In the genomic region with DNA sequence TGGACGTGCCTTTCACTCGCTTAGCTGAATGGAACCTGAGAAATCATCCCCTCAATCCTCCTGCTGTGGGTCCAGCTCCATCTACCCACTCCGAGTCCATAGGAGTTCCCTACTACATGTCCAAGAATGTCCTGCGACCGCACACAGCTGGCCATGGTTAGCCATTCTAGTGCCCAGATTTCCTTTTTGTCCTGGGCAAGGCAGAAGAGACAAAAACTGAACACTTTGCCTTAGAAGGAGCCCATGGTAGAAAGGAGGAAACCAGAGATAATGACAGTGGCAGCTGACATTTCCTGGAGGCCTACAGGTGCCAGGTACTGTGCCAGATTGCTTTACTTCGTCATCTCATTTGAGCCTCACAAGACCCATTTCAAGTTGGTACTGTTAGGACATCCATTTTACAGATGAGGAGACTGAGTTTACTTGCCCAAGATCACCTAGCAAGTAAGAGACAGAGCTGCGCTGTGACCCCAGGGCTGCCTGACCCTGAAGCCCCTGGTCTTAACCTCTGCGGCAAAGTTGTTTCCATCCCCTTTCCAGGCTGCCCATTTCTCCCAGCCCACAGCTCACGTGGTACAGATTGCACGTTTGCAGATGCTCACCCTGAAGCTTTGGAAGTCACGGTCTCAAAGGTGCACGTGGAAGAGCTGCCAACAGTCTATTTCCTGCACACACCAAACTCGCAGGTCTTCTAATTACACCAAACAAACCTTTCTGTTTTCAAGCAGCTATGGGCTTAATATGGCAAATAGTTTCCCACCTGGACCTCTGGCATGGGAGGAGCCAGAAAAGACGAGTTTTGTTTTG, we compare ENCODE assay signal across 10 cellular contexts.
DNase-seq lines count a peak whose midpoint lies in the region; ATAC-seq and TF ChIP-seq lines count a peak whose summit lies in the region.
"Had no signal": no experiment of that assay in that cellular context is flagged by ENCODE, and none has a peak within 500 bp of the region (broad histone marks: within the 10 kb centered on the region; RNA-seq: fewer than 3 reads in every experiment).

No MANE protein-coding gene starts in this region.

- peaks cover 36 to 88% (median 69%) of the 10 kb centered on the region in 4 donors for H3K4me1 Mint-ChIP-seq in CD4-positive, CD25-positive, alpha-beta regulatory T cell
- peaks cover 66 to 71% of the 10 kb centered on the region in 2 donors for H3K4me1 Mint-ChIP-seq in effector memory CD8-positive, alpha-beta T cell (ENCODE audit: low read depth in 2 of 2)

- peak overlapping the region in 3 of 4 donors; percentile 56 to 72 (median 61) for H3K4me3 Mint-ChIP-seq in CD4-positive, CD25-positive, alpha-beta regulatory T cell
- H3K4me3 Mint-ChIP-seq in effector memory CD8-positive, alpha-beta T cell: peak overlapping the region; percentile 62 to 66

- H3K27me3 Mint-ChIP-seq in CD4-positive, CD25-positive, alpha-beta regulatory T cell: no peaks in the 10 kb centered on the region
- no peaks in the 10 kb centered on the region for H3K27me3 Mint-ChIP-seq in effector memory CD8-positive, alpha-beta T cell

- H3K4me1 ChIP-seq in CD4-positive, CD25-positive, alpha-beta regulatory T cell (ENCODE audit: control insufficient read depth, insufficient read depth, low read length, poor library complexity, severe bottlenecking): peaks cover 66% of the 10 kb centered on the region
- peaks cover 79% of the 10 kb centered on the region for H3K4me1 ChIP-seq in rectal smooth muscle tissue (ENCODE audit: control insufficient read depth, insufficient read depth, low read length)

- H3K27me3 ChIP-seq in CD4-positive, CD25-positive, alpha-beta regulatory T cell (ENCODE audit: control insufficient read depth, insufficient read depth, low read length): no peaks in the 10 kb centered on the region
- H3K27me3 ChIP-seq in rectal smooth muscle tissue (ENCODE audit: control insufficient read depth, insufficient read depth, low read length): no peaks in the 10 kb centered on the region

- peak in 1 of 3 donors; percentile 49 for DNase-seq in CD4-positive, CD25-positive, alpha-beta regulatory T cell
- DNase-seq in NCI-H748 (lab: John Stamatoyannopoulos, UW; ENCODE audit: unreplicated experiment) (peak; percentile 71), lower leg skin (ENCODE audit: low spot score in 2 of 2) (no peak)
- DNase-seq in effector memory CD8-positive, alpha-beta T cell: no peak
- DNase-seq: activated CD8-positive, alpha-beta memory T cell treated with anti-CD3 and anti-CD28 coated beads, Interleukin-2, amount 50 U/mL, for 48 hours; MG63 had no signal

- peak; percentile 52 to 60 for ATAC-seq in CD4-positive, CD25-positive, alpha-beta regulatory T cell (ENCODE audit: low read depth in 2 of 2)
- peak; percentile 38 for ATAC-seq in effector memory CD8-positive, alpha-beta T cell (replicated peaks)
- ATAC-seq in HG02678 (IDR thresholded peaks at IDR 0.05; ENCODE audit: unreplicated experiment) (no peak), GM18907 (IDR thresholded peaks at IDR 0.05; ENCODE audit: unreplicated experiment) (no peak), GM21423 (IDR thresholded peaks at IDR 0.05; ENCODE audit: unreplicated experiment) (no peak)

- H3K4me3 ChIP-seq in CD4-positive, CD25-positive, alpha-beta regulatory T cell (ENCODE audit: low read depth, low read length): peak overlapping the region; percentile 54
- H3K4me3 ChIP-seq in rectal smooth muscle tissue (ENCODE audit: low read length) (no peak overlapping the region), lower leg skin (ENCODE audit: low read depth, poor library complexity, severe bottlenecking) (no peak overlapping the region)
- H3K4me3 ChIP-seq: MG63 had no signal

- no peak for TF ChIP-seq POLR2A in lower leg skin (IDR thresholded peaks at IDR 0.05)

- peak overlapping the region; percentile 60 for H3K27ac ChIP-seq in CD4-positive, CD25-positive, alpha-beta regulatory T cell (ENCODE audit: insufficient read depth, low read length, poor library complexity, severe bottlenecking)
- H3K27ac ChIP-seq in rectal smooth muscle tissue (ENCODE audit: low read depth, low read length): peak overlapping the region; percentile 78

- H3K9ac ChIP-seq in rectal smooth muscle tissue (ENCODE audit: low read length): no peak overlapping the region

- no peaks in the 10 kb centered on the region for H3K9me3 Mint-ChIP-seq in CD4-positive, CD25-positive, alpha-beta regulatory T cell
- H3K9me3 Mint-ChIP-seq in effector memory CD8-positive, alpha-beta T cell: no peaks in the 10 kb centered on the region

- H3K27ac Mint-ChIP-seq in CD4-positive, CD25-positive, alpha-beta regulatory T cell: peak overlapping the region; percentile 92 to 99 (median 95)
- peak overlapping the region; percentile 79 to 89 for H3K27ac Mint-ChIP-seq in effector memory CD8-positive, alpha-beta T cell

- 79 to 82% methylated on average over 14 of the region's 14 CpGs for WGBS in lower leg skin, 2 donors

- no peaks in the 10 kb centered on the region for H3K36me3 Mint-ChIP-seq in CD4-positive, CD25-positive, alpha-beta regulatory T cell
- H3K36me3 Mint-ChIP-seq in effector memory CD8-positive, alpha-beta T cell (ENCODE audit: insufficient read depth): peaks cover 17% of the 10 kb centered on the region

- no peak for TF ChIP-seq CTCF in lower leg skin (IDR thresholded peaks at IDR 0.05)

- no peaks in the 10 kb centered on the region for H3K36me3 ChIP-seq in CD4-positive, CD25-positive, alpha-beta regulatory T cell (ENCODE audit: control insufficient read depth, insufficient read depth, low read length)
- no peaks in the 10 kb centered on the region for H3K36me3 ChIP-seq in rectal smooth muscle tissue (ENCODE audit: control insufficient read depth, insufficient read depth, low read length)
- H3K36me3 ChIP-seq: MG63 had no signal

- H3K9me3 ChIP-seq in CD4-positive, CD25-positive, alpha-beta regulatory T cell (ENCODE audit: control insufficient read depth in 2 of 2, low read length in 2 of 2): no peaks in the 10 kb centered on the region
- H3K9me3 ChIP-seq: MG63 had no signal

- intact Hi-C loops in lower leg skin (cut with DNase I; ENCODE audit: low total_unique reads): no loop called here

Comparison
In these comparisons a context has a peak if more than half of its experiments do, and no peak if none do; other contexts are left out.
1. ATAC-seq: peak in CD4-positive, CD25-positive, alpha-beta regulatory T cell (2 of 2) and effector memory CD8-positive, alpha-beta T cell (single experiment); none in HG02678 (single experiment), GM18907 (single experiment) and GM21423 (single experiment).